ENCODE assay signal across 12 cellular contexts in the genomic region with DNA sequence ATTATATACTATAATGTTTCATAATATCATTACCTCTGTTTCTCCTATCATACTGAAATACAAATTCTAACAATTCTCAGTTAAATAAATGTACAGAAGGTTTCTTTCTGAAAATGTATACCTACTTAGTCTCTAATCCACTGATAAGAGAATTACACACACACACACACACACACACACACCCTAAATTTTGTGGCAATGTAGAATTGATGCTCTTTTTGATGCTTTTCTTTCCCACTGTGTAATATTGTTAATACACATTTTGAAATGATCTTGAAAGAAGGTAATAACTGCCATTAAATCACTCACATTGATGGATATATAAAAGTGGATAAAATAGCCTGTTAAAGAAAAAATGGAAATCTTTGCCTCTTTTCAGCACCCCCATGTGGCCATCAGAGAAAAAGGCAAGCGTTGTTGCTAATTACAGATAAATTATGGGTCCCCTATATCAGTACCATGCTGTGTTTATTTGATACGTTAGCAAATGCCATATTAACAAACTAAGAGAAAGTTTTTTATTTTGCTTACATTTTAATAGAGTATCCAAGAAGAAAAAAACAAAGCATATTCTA.
A peak's percentile ranks its signal among the peaks of the same experiment; 100 is the strongest.
DNase-seq lines count a peak whose midpoint lies in the region; ATAC-seq and TF ChIP-seq lines count a peak whose summit lies in the region.
"Had no signal": no experiment of that assay in that cellular context is flagged by ENCODE, and none has a peak within 500 bp of the region (broad histone marks: within the 10 kb centered on the region; RNA-seq: fewer than 3 reads in every experiment).

No MANE protein-coding gene starts in this region.

- no peak overlapping the region for H3K9ac ChIP-seq in SU-DHL-6 (ENCODE audit: low read length)

- peak in 1 of 4 donors; percentile 41 for ATAC-seq in right lobe of liver
- ATAC-seq in esophagus mucosa = no peak
- no peak for ATAC-seq in GM21423 (IDR thresholded peaks at IDR 0.05; ENCODE audit: unreplicated experiment)
- no peak for ATAC-seq in stimulated activated naive B cell treated with anti-CD40 and anti-IgM and Interleukin-4, amounts not matched to agents 10 μg/mL and 1 μg/mL and 100 μg/mL, for 72 hours (replicated peaks)

- H3K4me1 ChIP-seq in HEK293 (ENCODE audit: control insufficient read depth, insufficient read depth, low read length) (no peaks in the 10 kb centered on the region), right lobe of liver (no peaks in the 10 kb centered on the region)
- H3K4me1 ChIP-seq: thyroid gland had no signal

- H3K9me3 Mint-ChIP-seq in stimulated activated naive B cell treated with anti-CD40 and anti-IgM and Interleukin-4, amounts not matched to agents 10 μg/mL and 1 μg/mL and 100 μg/mL, for 72 hours = peaks cover 0 to 2% of the 10 kb centered on the region in 2 donors
- H3K9me3 Mint-ChIP-seq: dendritic cell treated with granulocyte-macrophage colony-stimulating factor and Interleukin-4, amounts not matched to agents 40 ng/mL and 50 ng/mL, for 4 days had no signal

- no peak overlapping the region for H3K4me3 Mint-ChIP-seq in stimulated activated naive B cell treated with anti-CD40 and anti-IgM and Interleukin-4, amounts not matched to agents 10 μg/mL and 1 μg/mL and 100 μg/mL, for 72 hours
- H3K4me3 Mint-ChIP-seq: dendritic cell treated with granulocyte-macrophage colony-stimulating factor and Interleukin-4, amounts not matched to agents 40 ng/mL and 50 ng/mL, for 4 days had no signal

- no peaks in the 10 kb centered on the region for H3F3A ChIP-seq in SU-DHL-6 (ENCODE audit: insufficient read depth)

- no peak overlapping the region for H3K4me3 ChIP-seq in HEK293 (ENCODE audit: low read depth, low read length)
- H3K4me3 ChIP-seq in SU-DHL-6 (ENCODE audit: insufficient read depth, low read length, poor library complexity, severe bottlenecking) = no peak overlapping the region
- no peak overlapping the region for H3K4me3 ChIP-seq in right lobe of liver
- H3K4me3 ChIP-seq: SJCRH30, thyroid gland had no signal

- no peak overlapping the region for H3K27ac ChIP-seq in HEK293 (ENCODE audit: extremely low read depth, low read depth, low read length)
- no peak overlapping the region for H3K27ac ChIP-seq in SU-DHL-6 (ENCODE audit: low read depth, low read length)
- no peak overlapping the region for H3K27ac ChIP-seq in right lobe of liver
- H3K27ac ChIP-seq: SJCRH30, thyroid gland had no signal

- no peak overlapping the region for H3K4me2 ChIP-seq in SU-DHL-6 (ENCODE audit: low read depth, low read length, poor library complexity, severe bottlenecking)

- POLR2A ChIA-PET in HEK293 (lab: Yijun Ruan, JAX) = no interaction called here

- no peaks in the 10 kb centered on the region for H3K27me3 Mint-ChIP-seq in stimulated activated naive B cell treated with anti-CD40 and anti-IgM and Interleukin-4, amounts not matched to agents 10 μg/mL and 1 μg/mL and 100 μg/mL, for 72 hours
- H3K27me3 Mint-ChIP-seq: dendritic cell treated with granulocyte-macrophage colony-stimulating factor and Interleukin-4, amounts not matched to agents 40 ng/mL and 50 ng/mL, for 4 days had no signal

- no peaks in the 10 kb centered on the region for H3K79me2 ChIP-seq in SU-DHL-6 (ENCODE audit: insufficient read depth, low read length)

- peak; percentile 26 for DNase-seq in DMS53 treated with DMSO at 0.1 percent for 48 hours (lab: John Stamatoyannopoulos, UW; ENCODE audit: unreplicated experiment)
- DNase-seq in right lobe of liver = no peak
- DNase-seq in effector CD4-positive, alpha-beta T cell = no peak
- no peak for DNase-seq in stimulated activated naive B cell treated with anti-CD40 and anti-IgM and Interleukin-4, amounts not matched to agents 10 μg/mL and 1 μg/mL and 100 μg/mL, for 72 hours
- DNase-seq: kidney, thyroid gland had no signal

- H3K9me2 ChIP-seq in SU-DHL-6 (replicated peaks; ENCODE audit: insufficient read depth, low read length) = no peaks in the 10 kb centered on the region

- no peaks in the 10 kb centered on the region for H3K4me1 Mint-ChIP-seq in stimulated activated naive B cell treated with anti-CD40 and anti-IgM and Interleukin-4, amounts not matched to agents 10 μg/mL and 1 μg/mL and 100 μg/mL, for 72 hours

- CTCF ChIA-PET in HEK293 (lab: Yijun Ruan, JAX) = interaction anchor here (0.7 to 3.0 kb wide), 7 partner anchors 11 to 440 kb away, joined by 3 to 11 read pairs (median 4); no protein-coding TSS in a partner anchor

- no peak overlapping the region for H3K27ac Mint-ChIP-seq in stimulated activated naive B cell treated with anti-CD40 and anti-IgM and Interleukin-4, amounts not matched to agents 10 μg/mL and 1 μg/mL and 100 μg/mL, for 72 hours
- H3K27ac Mint-ChIP-seq: dendritic cell treated with granulocyte-macrophage colony-stimulating factor and Interleukin-4, amounts not matched to agents 40 ng/mL and 50 ng/mL, for 4 days had no signal

- no peaks in the 10 kb centered on the region for H4K20me1 ChIP-seq in SU-DHL-6 (ENCODE audit: low read depth, low read length)

- TF ChIP-seq POLR2A in right lobe of liver (IDR thresholded peaks at IDR 0.05) = no peak

- H3K27me3 ChIP-seq in SU-DHL-6 (ENCODE audit: low read length) (no peaks in the 10 kb centered on the region), right lobe of liver (no peaks in the 10 kb centered on the region)
- H3K27me3 ChIP-seq: SJCRH30, thyroid gland had no signal

- TF ChIP-seq CTCF in HEK293 (tag by site-specific recombination; IDR thresholded peaks at IDR 0.05) (no peak), SU-DHL-6 (IDR thresholded peaks at IDR 0.05; ENCODE audit: insufficient read depth, low read length, poor library complexity, severe bottlenecking) (peak; percentile 41), right lobe of liver (IDR thresholded peaks at IDR 0.05) (peak in 3 of 4 donors; percentile 23 to 51 (median 42))

- H3K36me3 ChIP-seq in HEK293 (ENCODE audit: control insufficient read depth in 2 of 2, insufficient read depth in 1 of 2, low read length in 2 of 2) (no peaks in the 10 kb centered on the region), SU-DHL-6 (ENCODE audit: low read length) (no peaks in the 10 kb centered on the region), right lobe of liver (no peaks in the 10 kb centered on the region)
- H3K36me3 ChIP-seq: SJCRH30, thyroid gland had no signal

- no peaks in the 10 kb centered on the region for H3K36me3 Mint-ChIP-seq in stimulated activated naive B cell treated with anti-CD40 and anti-IgM and Interleukin-4, amounts not matched to agents 10 μg/mL and 1 μg/mL and 100 μg/mL, for 72 hours

- intact Hi-C loops in right lobe of liver (cut with DNase I) = no loop called here

- H3K9me3 ChIP-seq in HEK293 (ENCODE audit: control insufficient read depth, insufficient read depth, low read depth, low read length) (no peaks in the 10 kb centered on the region), SU-DHL-6 (ENCODE audit: insufficient read depth, low read length) (no peaks in the 10 kb centered on the region), right lobe of liver (no peaks in the 10 kb centered on the region)
- H3K9me3 ChIP-seq: SJCRH30, thyroid gland had no signal

- 0% methylated on average over 2 of the region's 2 CpGs for WGBS in right lobe of liver (ENCODE audit: insufficient coverage, low coverage, low lambda C conversion rate, missing lambda C conversion rate)

- no peak overlapping the region for H2AFZ ChIP-seq in SU-DHL-6 (ENCODE audit: low read depth, low read length, severe bottlenecking)

TF ChIP-seq in HEK293, 187 proteins besides CTCF, POLR2A, EP300 and RAD21 (continues in another document):
- TF ChIP-seq, protein P1, sequence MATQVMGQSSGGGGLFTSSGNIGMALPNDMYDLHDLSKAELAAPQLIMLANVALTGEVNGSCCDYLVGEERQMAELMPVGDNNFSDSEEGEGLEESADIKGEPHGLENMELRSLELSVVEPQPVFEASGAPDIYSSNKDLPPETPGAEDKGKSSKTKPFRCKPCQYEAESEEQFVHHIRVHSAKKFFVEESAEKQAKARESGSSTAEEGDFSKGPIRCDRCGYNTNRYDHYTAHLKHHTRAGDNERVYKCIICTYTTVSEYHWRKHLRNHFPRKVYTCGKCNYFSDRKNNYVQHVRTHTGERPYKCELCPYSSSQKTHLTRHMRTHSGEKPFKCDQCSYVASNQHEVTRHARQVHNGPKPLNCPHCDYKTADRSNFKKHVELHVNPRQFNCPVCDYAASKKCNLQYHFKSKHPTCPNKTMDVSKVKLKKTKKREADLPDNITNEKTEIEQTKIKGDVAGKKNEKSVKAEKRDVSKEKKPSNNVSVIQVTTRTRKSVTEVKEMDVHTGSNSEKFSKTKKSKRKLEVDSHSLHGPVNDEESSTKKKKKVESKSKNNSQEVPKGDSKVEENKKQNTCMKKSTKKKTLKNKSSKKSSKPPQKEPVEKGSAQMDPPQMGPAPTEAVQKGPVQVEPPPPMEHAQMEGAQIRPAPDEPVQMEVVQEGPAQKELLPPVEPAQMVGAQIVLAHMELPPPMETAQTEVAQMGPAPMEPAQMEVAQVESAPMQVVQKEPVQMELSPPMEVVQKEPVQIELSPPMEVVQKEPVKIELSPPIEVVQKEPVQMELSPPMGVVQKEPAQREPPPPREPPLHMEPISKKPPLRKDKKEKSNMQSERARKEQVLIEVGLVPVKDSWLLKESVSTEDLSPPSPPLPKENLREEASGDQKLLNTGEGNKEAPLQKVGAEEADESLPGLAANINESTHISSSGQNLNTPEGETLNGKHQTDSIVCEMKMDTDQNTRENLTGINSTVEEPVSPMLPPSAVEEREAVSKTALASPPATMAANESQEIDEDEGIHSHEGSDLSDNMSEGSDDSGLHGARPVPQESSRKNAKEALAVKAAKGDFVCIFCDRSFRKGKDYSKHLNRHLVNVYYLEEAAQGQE (tag by site-specific recombination; IDR thresholded peaks at IDR 0.05) = no peak
- peak; percentile 19 for TF ChIP-seq ZNF654 (tag by site-specific recombination; IDR thresholded peaks at IDR 0.05; ENCODE audit: low read depth)
- TF ChIP-seq, protein P2, sequence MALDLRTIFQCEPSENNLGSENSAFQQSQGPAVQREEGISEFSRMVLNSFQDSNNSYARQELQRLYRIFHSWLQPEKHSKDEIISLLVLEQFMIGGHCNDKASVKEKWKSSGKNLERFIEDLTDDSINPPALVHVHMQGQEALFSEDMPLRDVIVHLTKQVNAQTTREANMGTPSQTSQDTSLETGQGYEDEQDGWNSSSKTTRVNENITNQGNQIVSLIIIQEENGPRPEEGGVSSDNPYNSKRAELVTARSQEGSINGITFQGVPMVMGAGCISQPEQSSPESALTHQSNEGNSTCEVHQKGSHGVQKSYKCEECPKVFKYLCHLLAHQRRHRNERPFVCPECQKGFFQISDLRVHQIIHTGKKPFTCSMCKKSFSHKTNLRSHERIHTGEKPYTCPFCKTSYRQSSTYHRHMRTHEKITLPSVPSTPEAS (tag by site-specific recombination; IDR thresholded peaks at IDR 0.05) = peak; percentile 63
